Comparison of ENCODE assay signal across 8 cellular contexts in genomic region chr2:190359896-190360376, GRCh38. TPM values are rescaled to one million over a fixed set of nuclear protein-coding genes. Genes with fewer than 3 reads are reported as not detected.
DNase-seq lines count a peak whose midpoint lies in the region; ATAC-seq, FAIRE-seq and TF ChIP-seq lines count a peak whose summit lies in the region.

No MANE protein-coding gene starts in this region.

- CTCF ChIA-PET in HepG2 (lab: Yijun Ruan, JAX; ENCODE audit: low intra/inter-chr PET ratio, low total read pairs) = no interaction called here

- intact Hi-C loops in HepG2 (cut with micrococcal nuclease; ENCODE audit: unreplicated experiment) = no loop called here

- no peak for FAIRE-seq in HepG2 (lab: Jason Lieb, UNC)

- H3K9ac ChIP-seq in HepG2 (ENCODE audit: insufficient read depth, low read depth, low read length) = peak overlapping the region; percentile 12; the same call in 1 of the 2 replicates

- BruUV-seq in HepG2 (replicated peaks; lab: Mats Ljungman, UMichigan) = no TSS peak

- H3K4me3 ChIP-seq in cardiac fibroblast (replicated peaks in 1 of 2; ENCODE audit: low read depth in 2 of 2, low read length in 2 of 2) (peak overlapping the region; percentile 28 to 30), HepG2 (replicated peaks in 1 of 3; ENCODE audit: insufficient read depth in 1 of 3, low read depth in 2 of 3, low read length in 3 of 3) (0 out of 6 replicates have a peak overlapping the region, but pooled peaks of 2 of the 3 experiments have one; percentile 2)

- in situ Hi-C loops in HepG2 (cut with HindIII; ENCODE audit: extremely low pct_ligation_motif_present, low pct_unique_long_range_greater_than_20kb) = no loop called here

- H2AFZ ChIP-seq in HepG2 (ENCODE audit: low read length) = peak overlapping the region; percentile 24

- 52% methylated on average over 6 of the region's 6 CpGs for WGBS in HepG2 (ENCODE audit: low lambda C conversion rate)

- H3K4me3 Mint-ChIP-seq in T-helper 17 cell = peak overlapping the region; percentile 95

- TF ChIP-seq CTCF in cardiac fibroblast (IDR thresholded peaks at IDR 0.05; ENCODE audit: low read depth, low read length) = no peak
- no peak for TF ChIP-seq CTCF in HepG2 (CRISPR knock-in tag; IDR thresholded peaks at IDR 0.05)

- H4K20me1 ChIP-seq in HepG2 (ENCODE audit: insufficient read depth, low read length) = no peaks in the 10 kb centered on the region

- H3K79me2 ChIP-seq in HepG2 (ENCODE audit: insufficient read depth, low read length) = no peaks in the 10 kb centered on the region

- POLR2A ChIA-PET in HepG2 (lab: Yijun Ruan, JAX) = no interaction called here

- peaks cover 16% of the 10 kb centered on the region for H3K4me1 Mint-ChIP-seq in T-helper 17 cell

- TF ChIP-seq EP300 in HepG2 (IDR thresholded peaks at IDR 0.05; ENCODE audit: low read depth in 2 of 2, low read length in 2 of 2) (peak in 1 of 2 experiments; percentile 31; a peak in 1 of 4 replicates), HepG2 (CRISPR knock-in tag; IDR thresholded peaks at IDR 0.05; ENCODE audit: borderline replicate concordance) (no peak)

- peaks cover 46% of the 10 kb centered on the region for H3K4me1 ChIP-seq in HepG2 (ENCODE audit: insufficient read depth, low read length)

- H3K4me2 ChIP-seq in HepG2 (ENCODE audit: low read depth, low read length) = peak overlapping the region; percentile 37

- TF ChIP-seq RAD21 in HepG2 (CRISPR knock-in tag; IDR thresholded peaks at IDR 0.05) = no peak

- H3K27me3 Mint-ChIP-seq in T-helper 17 cell = no peaks in the 10 kb centered on the region

- H3K36me3 ChIP-seq in HepG2 (replicated peaks in 1 of 2; ENCODE audit: control insufficient read depth in 1 of 2, insufficient read depth in 2 of 2, low read length in 2 of 2) = no peaks in the 10 kb centered on the region; a peak in 1 of 5 replicates

- peak overlapping the region; percentile 29 for H3K27ac ChIP-seq in HepG2 (ENCODE audit: extremely low read length, insufficient read depth, low read length)

- H3K36me3 Mint-ChIP-seq in T-helper 17 cell (ENCODE audit: low read depth) = no peaks in the 10 kb centered on the region

- peak overlapping the region; percentile 96 for H3K27ac Mint-ChIP-seq in T-helper 17 cell

- no peak for TF ChIP-seq POLR2A in HepG2 (IDR thresholded peaks at IDR 0.05; ENCODE audit: insufficient read depth in 1 of 2, low read depth in 2 of 2, low read length in 2 of 2)

- no peaks in the 10 kb centered on the region for H3K27me3 ChIP-seq in HepG2 (ENCODE audit: control insufficient read depth in 1 of 2, insufficient read depth in 2 of 2, low read length in 2 of 2)

- peak; percentile 72 for ATAC-seq in HG03108 (IDR thresholded peaks at IDR 0.05; ENCODE audit: unreplicated experiment)
- ATAC-seq in T-helper 17 cell = peak; percentile 87
- peak; percentile 89 for ATAC-seq in HepG2

- DNase-seq in NCI-H2107 treated with DMSO at 0.1 percent for 48 hours (lab: John Stamatoyannopoulos, UW; ENCODE audit: unreplicated experiment) (peak; percentile 55), NCI-H2107 (lab: John Stamatoyannopoulos, UW) (no peak), T-helper 17 cell (no peak), cardiac fibroblast (ENCODE audit: low read depth in 2 of 2) (peak; percentile 62 to 85), HepG2 (ENCODE audit: low spot score) (peak; percentile 51), NCI-H82 treated with DMSO at 0.1 percent for 48 hours (lab: John Stamatoyannopoulos, UW; ENCODE audit: unreplicated experiment) (no peak)
- DNase-seq in stimulated activated CD4-positive, alpha-beta T cell treated with anti-CD3 and anti-CD28 coated beads, Interleukin-4, amount 100 ng/mL, for 24 hours = peak; percentile 45

- H3K9me3 ChIP-seq in T-helper 17 cell (ENCODE audit: control insufficient read depth, low read length, poor library complexity, severe bottlenecking) (no peaks in the 10 kb centered on the region), HepG2 (ENCODE audit: low read length) (no peaks in the 10 kb centered on the region)

TF ChIP-seq in HepG2, 621 proteins besides CTCF, POLR2A, EP300 and RAD21 (continues in another document):
- TF ChIP-seq ZNF468 (CRISPR knock-in tag; IDR thresholded peaks at IDR 0.05) (no peak), BCL6 (CRISPR knock-in tag; IDR thresholded peaks at IDR 0.05) (0 out of 2 replicates have a peak, but pooled peaks have one; percentile 10), ZNF292 (CRISPR knock-in tag; IDR thresholded peaks at IDR 0.05; ENCODE audit: borderline replicate concordance, low read depth) (peak; percentile 71; the same call in 1 of the 2 replicates)

RNA-seq across cellular contexts. Expression of gene INPP1, which starts 16.5 kb away (rescaled TPM):
- 1 to 10 TPM; 3.0 to 3.7 TPM for total RNA-seq in T-helper 17 cell
- 13.3 and 15.2 TPM in 2 replicates for total RNA-seq in HepG2 (2016; rRNA removed; fragmentation: Illumina TruSeq; extraction: Trizol)
- total RNA-seq in HepG2 (2016; cell fraction: cytosol; rRNA removed; fragmentation: Illumina TruSeq; extraction: Trizol; ENCODE audit: low read depth) = 6.0 and 8.5 TPM in 2 replicates
- total RNA-seq in HepG2 (2016; cell fraction: insoluble cytoplasmic fraction; rRNA removed; fragmentation: Illumina TruSeq; extraction: Trizol) = 11.4 and 14.0 TPM in 2 replicates
- 12.0 and 14.5 TPM in 2 replicates for total RNA-seq in HepG2 (2016; cell fraction: membrane; rRNA removed; fragmentation: Illumina TruSeq; extraction: Trizol)
- 6.6 and 8.8 TPM in 2 replicates for total RNA-seq in HepG2 (2016; cell fraction: nucleus; rRNA removed; fragmentation: Illumina TruSeq; extraction: Trizol)
- 10.0 and 10.5 TPM in 2 replicates for polyA plus RNA-seq in HepG2 (2011; rRNA removed)
- polyA plus RNA-seq in HepG2 (2011; cell fraction: cytosol; rRNA removed) = 5.7 and 7.3 TPM in 2 replicates
- 10.0 and 11.1 TPM in 2 replicates for polyA plus RNA-seq in HepG2 (2011; cell fraction: nucleus; rRNA removed)
- 23.9 and 28.9 TPM in 2 replicates for polyA plus RNA-seq in HepG2 (2012)
- 7.9 and 9.4 TPM in 2 replicates for polyA plus RNA-seq in HepG2 (2016; cell fraction: cytosol; fragmentation: Illumina TruSeq; extraction: Trizol; ENCODE audit: low read depth)
- 18.0 and 18.7 TPM in 2 replicates for polyA plus RNA-seq in HepG2 (2016; cell fraction: insoluble cytoplasmic fraction; fragmentation: Illumina TruSeq; extraction: Trizol; ENCODE audit: low read depth)
- 12.1 and 13.1 TPM in 2 replicates for polyA plus RNA-seq in HepG2 (2016; cell fraction: membrane; fragmentation: Illumina TruSeq; extraction: Trizol; ENCODE audit: low read depth)
- 22.8 and 23.1 TPM in 2 replicates for polyA plus RNA-seq in HepG2 (2016; cell fraction: nucleus; fragmentation: Illumina TruSeq; extraction: Trizol; ENCODE audit: insufficient read depth, low read depth)
- polyA minus RNA-seq in HepG2 (2011; rRNA and poly(A)+ RNA removed; ENCODE audit: low replicate concordance) = 4.8 and 5.3 TPM in 2 replicates
- polyA minus RNA-seq in HepG2 (2011; cell fraction: cytosol; rRNA and poly(A)+ RNA removed) = 8.2 and 11.3 TPM in 2 replicates
- 8.2 and 8.7 TPM in 2 replicates for polyA minus RNA-seq in HepG2 (2011; cell fraction: nucleus; rRNA and poly(A)+ RNA removed)

RNA-seq across cellular contexts. Expression of gene HIBCH, which starts 40.3 kb away (rescaled TPM):
- total RNA-seq in T-helper 17 cell (10 to 100 TPM; 13.0 to 14.0 TPM), HepG2 (2016; rRNA removed; fragmentation: Illumina TruSeq; extraction: Trizol) (49.5 and 67.0 TPM in 2 replicates)
- total RNA-seq in HepG2 (2016; cell fraction: cytosol; rRNA removed; fragmentation: Illumina TruSeq; extraction: Trizol; ENCODE audit: low read depth) = 9.9 and 10.7 TPM in 2 replicates
- total RNA-seq in HepG2 (2016; cell fraction: insoluble cytoplasmic fraction; rRNA removed; fragmentation: Illumina TruSeq; extraction: Trizol) = 46.9 and 68.2 TPM in 2 replicates
- total RNA-seq in HepG2 (2016; cell fraction: membrane; rRNA removed; fragmentation: Illumina TruSeq; extraction: Trizol) = 11.0 and 12.8 TPM in 2 replicates
- 64.0 and 64.7 TPM in 2 replicates for total RNA-seq in HepG2 (2016; cell fraction: nucleus; rRNA removed; fragmentation: Illumina TruSeq; extraction: Trizol)
- polyA plus RNA-seq in HepG2 (2011; rRNA removed) = 17.8 and 18.8 TPM in 2 replicates
- 6.4 and 8.3 TPM in 2 replicates for polyA plus RNA-seq in HepG2 (2011; cell fraction: cytosol; rRNA removed)
- 14.6 and 25.8 TPM in 2 replicates for polyA plus RNA-seq in HepG2 (2011; cell fraction: nucleus; rRNA removed)
- polyA plus RNA-seq in HepG2 (2012) = 27.5 and 40.7 TPM in 2 replicates
- polyA plus RNA-seq in HepG2 (2016; cell fraction: cytosol; fragmentation: Illumina TruSeq; extraction: Trizol; ENCODE audit: low read depth) = 6.9 and 7.7 TPM in 2 replicates
- 63.7 and 68.2 TPM in 2 replicates for polyA plus RNA-seq in HepG2 (2016; cell fraction: insoluble cytoplasmic fraction; fragmentation: Illumina TruSeq; extraction: Trizol; ENCODE audit: low read depth)
- 9.3 and 9.4 TPM in 2 replicates for polyA plus RNA-seq in HepG2 (2016; cell fraction: membrane; fragmentation: Illumina TruSeq; extraction: Trizol; ENCODE audit: low read depth)
- polyA plus RNA-seq in HepG2 (2016; cell fraction: nucleus; fragmentation: Illumina TruSeq; extraction: Trizol; ENCODE audit: insufficient read depth, low read depth) = 45.2 and 47.6 TPM in 2 replicates
- polyA minus RNA-seq in HepG2 (2011; rRNA and poly(A)+ RNA removed; ENCODE audit: low replicate concordance) = 6.3 and 18.5 TPM in 2 replicates
- polyA minus RNA-seq in HepG2 (2011; cell fraction: cytosol; rRNA and poly(A)+ RNA removed) = 8.9 and 9.9 TPM in 2 replicates
- 88.3 and 98.2 TPM in 2 replicates for polyA minus RNA-seq in HepG2 (2011; cell fraction: nucleus; rRNA and poly(A)+ RNA removed)

RNA-seq across cellular contexts. Expression of gene MFSD6, which starts 48.2 kb away (rescaled TPM):
- 10 to 100 TPM; 36.2 to 55.6 TPM for total RNA-seq in T-helper 17 cell
- total RNA-seq in HepG2 (2016; rRNA removed; fragmentation: Illumina TruSeq; extraction: Trizol) = 0.59 and 1.4 TPM in 2 replicates
- total RNA-seq in HepG2 (2016; cell fraction: cytosol; rRNA removed; fragmentation: Illumina TruSeq; extraction: Trizol; ENCODE audit: low read depth) = 0.09 and 0.10 TPM in 2 replicates
- 0.77 and 1.3 TPM in 2 replicates for total RNA-seq in HepG2 (2016; cell fraction: insoluble cytoplasmic fraction; rRNA removed; fragmentation: Illumina TruSeq; extraction: Trizol)
- 0.45 and 0.59 TPM in 2 replicates for total RNA-seq in HepG2 (2016; cell fraction: membrane; rRNA removed; fragmentation: Illumina TruSeq; extraction: Trizol)
- total RNA-seq in HepG2 (2016; cell fraction: nucleus; rRNA removed; fragmentation: Illumina TruSeq; extraction: Trizol) = 1.6 and 1.7 TPM in 2 replicates
- 0.71 and 0.92 TPM in 2 replicates for polyA plus RNA-seq in HepG2 (2011; rRNA removed)
- polyA plus RNA-seq in HepG2 (2011; cell fraction: cytosol; rRNA removed) = 0.88 and 0.89 TPM in 2 replicates
- polyA plus RNA-seq in HepG2 (2011; cell fraction: nucleus; rRNA removed) = 0.47 and 0.69 TPM in 2 replicates
- 1.4 and 1.9 TPM in 2 replicates for polyA plus RNA-seq in HepG2 (2012)
- polyA plus RNA-seq in HepG2 (2016; cell fraction: cytosol; fragmentation: Illumina TruSeq; extraction: Trizol; ENCODE audit: low read depth) = 0.06 and 0.28 TPM in 2 replicates
- polyA plus RNA-seq in HepG2 (2016; cell fraction: insoluble cytoplasmic fraction; fragmentation: Illumina TruSeq; extraction: Trizol; ENCODE audit: low read depth) = 0.70 and 0.86 TPM in 2 replicates
- 0.20 and 0.27 TPM in 2 replicates for polyA plus RNA-seq in HepG2 (2016; cell fraction: membrane; fragmentation: Illumina TruSeq; extraction: Trizol; ENCODE audit: low read depth)
- 1.6 and 1.9 TPM in 2 replicates for polyA plus RNA-seq in HepG2 (2016; cell fraction: nucleus; fragmentation: Illumina TruSeq; extraction: Trizol; ENCODE audit: insufficient read depth, low read depth)
- polyA minus RNA-seq in HepG2 (2011; rRNA and poly(A)+ RNA removed; ENCODE audit: low replicate concordance) = 0.90 and 8.2 TPM in 2 replicates
- polyA minus RNA-seq in HepG2 (2011; cell fraction: cytosol; rRNA and poly(A)+ RNA removed) = 1.8 and 2.0 TPM in 2 replicates
- polyA minus RNA-seq in HepG2 (2011; cell fraction: nucleus; rRNA and poly(A)+ RNA removed) = 2.7 and 5.1 TPM in 2 replicates

Comparison
In these comparisons a context has a peak if more than half of its experiments do, and no peak if none do; other contexts are left out.
1. DNase-seq: peak in NCI-H2107 treated with DMSO at 0.1 percent for 48 hours (single experiment), cardiac fibroblast (2 of 2), HepG2 (single experiment) and stimulated activated CD4-positive, alpha-beta T cell treated with anti-CD3 and anti-CD28 coated beads, Interleukin-4, amount 100 ng/mL, for 24 hours (single experiment); none in NCI-H2107 (single experiment), T-helper 17 cell (0 of 3) and NCI-H82 treated with DMSO at 0.1 percent for 48 hours (single experiment).
2. RNA of gene MFSD6, which starts 48.2 kb away (total RNA-seq): 36.2 to 55.6 TPM in T-helper 17 cell; 0.09 to 1.7 TPM in HepG2; every median in the first group is over 10 times any median in the second.
3. Peak in every context shown above with its lines, with median percentiles within 50 percentile points of each other: ATAC-seq.